In genomic region chr9:86410281-86410680, GRCh38 we compare ENCODE assay signal across 22 cellular contexts.
"Had no signal": no experiment of that assay in that cellular context is flagged by ENCODE, and none has a peak within 500 bp of the region (broad histone marks: within the 10 kb centered on the region; RNA-seq: fewer than 3 reads in every experiment).

No MANE protein-coding gene starts in this region.

- H3K4me1 Mint-ChIP-seq: central memory CD8-positive, alpha-beta T cell; natural killer cell had no signal

- H3K27ac Mint-ChIP-seq: activated naive CD4-positive, alpha-beta T cell treated with anti-CD3 and anti-CD28 coated beads, Interleukin-2, amount 50 U/mL, for 72 hours; natural killer cell; stimulated activated naive CD8-positive, alpha-beta T cell treated with anti-CD3 and anti-CD28 coated beads, Interleukin-15, Interleukin-2, amounts not matched to agents 100 ng/mL and 50 ng/mL, for 24 hours had no signal

- H3K4me3 ChIP-seq: mucosa of descending colon, prostate gland, testis, upper lobe of right lung had no signal

- H3K9me3 ChIP-seq: mucosa of descending colon, prostate gland, testis, upper lobe of right lung had no signal

- DNase-seq: activated CD4-positive, alpha-beta T cell treated with anti-CD3 and anti-CD28 coated beads, Interleukin-2, amount 50 U/mL, for 4 hours; activated effector memory CD4-positive, alpha-beta T cell treated with anti-CD3 and anti-CD28 coated beads, Interleukin-2, amount 50 U/mL, for 16 hours; activated T-cell treated with anti-CD3 and anti-CD28 coated beads, Interleukin-2, amount 50 U/mL, for 4 hours; amniotic stem cell; dermis blood vessel endothelial cell; hypothalamus; islet precursor cell; mammary epithelial cell; mucosa of descending colon; natural killer cell; nucleus accumbens; stimulated activated CD4-positive, alpha-beta T cell treated with anti-CD3 and anti-CD28 coated beads, Interleukin-2, amount 100 ng/mL, for 24 hours; T-helper 2 cell; testis; upper lobe of right lung had no signal

- H3K27me3 Mint-ChIP-seq: brain had no signal

- H3K4me3 Mint-ChIP-seq: activated T-cell treated with anti-CD3 and anti-CD28 coated beads, Interleukin-2, amount 50 U/mL, for 4 hours; brain; central memory CD8-positive, alpha-beta T cell; natural killer cell; stimulated activated naive CD8-positive, alpha-beta T cell treated with anti-CD3 and anti-CD28 coated beads, Interleukin-15, Interleukin-2, amounts not matched to agents 100 ng/mL and 50 ng/mL, for 24 hours had no signal

- ATAC-seq: activated naive CD4-positive, alpha-beta T cell treated with anti-CD3 and anti-CD28 coated beads, Interleukin-2, amount 50 U/mL, for 72 hours; activated T-cell treated with anti-CD3 and anti-CD28 coated beads, Interleukin-2, amount 50 U/mL, for 4 hours; left lobe of liver; mucosa of descending colon; natural killer cell; sciatic nerve; upper lobe of right lung had no signal

- H3K36me3 Mint-ChIP-seq: activated naive CD4-positive, alpha-beta T cell treated with anti-CD3 and anti-CD28 coated beads, Interleukin-2, amount 50 U/mL, for 72 hours; brain; natural killer cell had no signal

- H3K27ac ChIP-seq: prostate gland, testis, upper lobe of right lung had no signal

- H3K27me3 ChIP-seq: testis, upper lobe of right lung had no signal

- H3K9me3 Mint-ChIP-seq: activated naive CD4-positive, alpha-beta T cell treated with anti-CD3 and anti-CD28 coated beads, Interleukin-2, amount 50 U/mL, for 72 hours; activated T-cell treated with anti-CD3 and anti-CD28 coated beads, Interleukin-2, amount 50 U/mL, for 4 hours; central memory CD8-positive, alpha-beta T cell; natural killer cell; stimulated activated naive CD8-positive, alpha-beta T cell treated with anti-CD3 and anti-CD28 coated beads, Interleukin-15, Interleukin-2, amounts not matched to agents 100 ng/mL and 50 ng/mL, for 24 hours had no signal

- H3K36me3 ChIP-seq: prostate gland, upper lobe of right lung had no signal
